Comparison of ENCODE assay signal across 19 cellular contexts in genomic region chr1:19294638-19295037, GRCh38. TPM values are rescaled to one million over a fixed set of nuclear protein-coding genes. Genes with fewer than 3 reads are reported as not detected.
A peak's percentile ranks its signal among the peaks of the same experiment; 100 is the strongest.
DNase-seq lines count a peak whose midpoint lies in the region; TF ChIP-seq lines count a peak whose summit lies in the region.
"Had no signal": no experiment of that assay in that cellular context is flagged by ENCODE, and none has a peak within 500 bp of the region (broad histone marks: within the 10 kb centered on the region; RNA-seq: fewer than 3 reads in every experiment).

No MANE protein-coding gene starts in this region.

- DNase-seq in adipocyte (ENCODE audit: low read depth) (no peak), KBM-7 (no peak), endothelial cell (ENCODE audit: low spot score) (no peak)
- DNase-seq: Calu3; DMS153; DND-41; MV-4-11; NCI-H1105 treated with DMSO at 0.1 percent for 48 hours; NCI-H2029; NCI-H446 treated with DMSO at 0.1 percent for 48 hours; NCI-H526; NCI-H82; NK-92 treated with Interleukin-12 subunit alpha and Interleukin-12 subunit beta, amount 100 ng/mL, for 24 hours; PC-9; SJCRH30 had no signal

- H3K27me3 Mint-ChIP-seq in endothelial cell (ENCODE audit: unreplicated experiment) = peaks cover 4% of the 10 kb centered on the region

- CTCF ChIA-PET in HEK293 (lab: Yijun Ruan, JAX) = interaction anchor here (0.7 kb wide), 1 partner anchor 201 kb away, joined by 3 read pairs; no protein-coding TSS in a partner anchor

- H3K9ac ChIP-seq in adipocyte (ENCODE audit: low read length) = no peak overlapping the region

- no peak overlapping the region for H3K4me3 Mint-ChIP-seq in endothelial cell (ENCODE audit: unreplicated experiment)

- H3K9me3 Mint-ChIP-seq in endothelial cell (ENCODE audit: unreplicated experiment) = peaks cover 13% of the 10 kb centered on the region

- no peaks in the 10 kb centered on the region for H3K4me1 Mint-ChIP-seq in endothelial cell (ENCODE audit: unreplicated experiment)

- H3K27me3 ChIP-seq in adipocyte (replicated peaks; ENCODE audit: control insufficient read depth, insufficient read depth, low read length) = no peaks in the 10 kb centered on the region
- H3K27me3 ChIP-seq: SJCRH30 had no signal

- H3K9me3 ChIP-seq in HEK293 (ENCODE audit: control insufficient read depth, insufficient read depth, low read depth, low read length) (no peaks in the 10 kb centered on the region), adipocyte (ENCODE audit: control insufficient read depth, low read length) (peaks cover 22% of the 10 kb centered on the region)

- POLR2A ChIA-PET in HEK293 (lab: Yijun Ruan, JAX) = no interaction called here

- H3K4me1 ChIP-seq in HEK293 (ENCODE audit: control insufficient read depth, insufficient read depth, low read length) (no peaks in the 10 kb centered on the region), adipocyte (ENCODE audit: control insufficient read depth, insufficient read depth, low read length) (peaks cover under 1% of the 10 kb centered on the region)
- H3K4me1 ChIP-seq: SJCRH30 had no signal

- H3K36me3 ChIP-seq in HEK293 (ENCODE audit: control insufficient read depth in 2 of 2, insufficient read depth in 1 of 2, low read length in 2 of 2) (peaks cover 6 to 19% of the 10 kb centered on the region in 2 experiments; a peak in 2 of 3 replicates), adipocyte (ENCODE audit: control insufficient read depth, insufficient read depth, low read length, severe bottlenecking) (peaks cover 7% of the 10 kb centered on the region)
- H3K36me3 ChIP-seq: SJCRH30 had no signal

- in situ Hi-C loops in KBM-7 (cut with MboI; ENCODE audit: low pct_unique_long_range_greater_than_20kb, low sequenced_read_pairs) = no loop called here

- peaks cover 17% of the 10 kb centered on the region for H3K36me3 Mint-ChIP-seq in endothelial cell (ENCODE audit: low read depth, unreplicated experiment)

- TF ChIP-seq CTCF in HEK293 (tag by site-specific recombination; IDR thresholded peaks at IDR 0.05) = no peak
- TF ChIP-seq CTCF in endothelial cell (IDR thresholded peaks at IDR 0.05; ENCODE audit: unreplicated experiment) = no peak

- no peak overlapping the region for H3K4me3 ChIP-seq in HEK293 (ENCODE audit: low read depth, low read length)
- H3K4me3 ChIP-seq in adipocyte (ENCODE audit: low read length) = peak overlapping the region; percentile 45
- H3K4me3 ChIP-seq: PC-9, SJCRH30 had no signal

- H3K27ac ChIP-seq in HEK293 (ENCODE audit: extremely low read depth, low read depth, low read length) = no peak overlapping the region
- H3K27ac ChIP-seq: HL-60, PC-9, SJCRH30 had no signal

- H3K27ac Mint-ChIP-seq in endothelial cell (ENCODE audit: unreplicated experiment) = no peak overlapping the region

TF ChIP-seq in HEK293, 187 proteins besides CTCF, POLR2A, EP300 and RAD21:
- TF ChIP-seq ZNF10 (tag by site-specific recombination; IDR thresholded peaks at IDR 0.05) (no peak), TRIM28 (IDR thresholded peaks at IDR 0.05; ENCODE audit: borderline replicate concordance, low read length) (peak; percentile 99; the same call in 1 of the 2 replicates), ZNF692 (tag by site-specific recombination; IDR thresholded peaks at IDR 0.05) (no peak)

RNA-seq across cellular contexts. Expression of gene AKR7A3, which starts 6.1 kb away (rescaled TPM):
- total RNA-seq in endothelial cell (ENCODE audit: unreplicated experiment) = 1.1 TPM
- total RNA-seq: A172, Right ventricle myocardium inferior had no signal

RNA-seq across cellular contexts. Expression of gene AKR7A2, which starts 17.3 kb away (rescaled TPM):
- 34.1 TPM for total RNA-seq in endothelial cell (ENCODE audit: unreplicated experiment)

RNA-seq across cellular contexts. Expression of gene SLC66A1, which starts 17.5 kb away (rescaled TPM):
- 22.6 TPM for total RNA-seq in endothelial cell (ENCODE audit: unreplicated experiment)

RNA-seq across cellular contexts. Expression of gene MRTO4, which starts 43.0 kb away (rescaled TPM):
- total RNA-seq in endothelial cell (ENCODE audit: unreplicated experiment) = 22.4 TPM

RNA-seq across cellular contexts. Expression of gene EMC1, which starts 43.3 kb away (rescaled TPM):
- total RNA-seq in endothelial cell (ENCODE audit: unreplicated experiment) = 50.5 TPM
